ENCODE assay signal across 8 cellular contexts in genomic region chr16:81077077-81077940, GRCh38.
A peak's percentile ranks its signal among the peaks of the same experiment; 100 is the strongest.
DNase-seq lines count a peak whose midpoint lies in the region; ATAC-seq, FAIRE-seq and TF ChIP-seq lines count a peak whose summit lies in the region.

Gene C16orf46, minus strand, starts transcription at chr16:81077238. Its CDS starts 13,283 bp downstream, at chr16:81063955.

- H3K9ac ChIP-seq in HUES48 (ENCODE audit: low read depth, low read length) (peak within 1 kb of the TSS; percentile 86), NT2/D1 (ENCODE audit: insufficient read length, low read depth) (peak within 1 kb of the TSS; percentile 96)

- H3K9me3 ChIP-seq in HUES48 (ENCODE audit: control insufficient read depth, insufficient read depth, low read length) (no peaks in the 10 kb centered on the region), NT2/D1 (ENCODE audit: insufficient read depth, low read length) (no peaks in the 10 kb centered on the region)

- no peak for FAIRE-seq in D721Med (lab: Jason Lieb, UNC)

- H3K4me3 ChIP-seq in HUES48 (ENCODE audit: low read depth, low read length), result peak within 1 kb of the TSS; percentile 90
- peak within 1 kb of the TSS; percentile 80 for H3K4me3 ChIP-seq in NT2/D1 (ENCODE audit: insufficient read length, low read depth)

- ATAC-seq in GM21447 (IDR thresholded peaks at IDR 0.05; ENCODE audit: unreplicated experiment), result peak; percentile 92

- peak within 1 kb of the TSS; percentile 97 for H3K27ac ChIP-seq in HUES48 (ENCODE audit: low read depth, low read length)

- DNase-seq in D721Med (ENCODE audit: insufficient read length, low spot score) (peak; percentile 65), NT2/D1 (ENCODE audit: low read depth, low spot score) (peak; percentile 96), epidermal melanocyte (ENCODE audit: insufficient read length, low spot score) (peak; percentile 91), midbrain (lab: John Stamatoyannopoulos, UW) (peak; percentile 97)
- DNase-seq in activated CD8-positive, alpha-beta memory T cell treated with anti-CD3 and anti-CD28 coated beads, Interleukin-2, amount 50 U/mL, for 4 hours, result peak; percentile 98
- peak; percentile 94 for DNase-seq in stimulated activated CD8-positive, alpha-beta memory T cell treated with anti-CD3 and anti-CD28 coated beads, Interleukin-15, amount 100 ng/mL, for 4 hours (ENCODE audit: low read depth in 2 of 2)

- H3K27me3 ChIP-seq in HUES48 (ENCODE audit: control insufficient read depth, insufficient read depth, low read length), result no peaks in the 10 kb centered on the region
- no peaks in the 10 kb centered on the region for H3K27me3 ChIP-seq in NT2/D1 (ENCODE audit: insufficient read depth, insufficient read length)

- no peak for TF ChIP-seq CTCF in D721Med (IDR thresholded peaks at IDR 0.05; ENCODE audit: insufficient read depth, missing control alignments)

- H3K4me1 ChIP-seq in HUES48 (ENCODE audit: control insufficient read depth, insufficient read depth, low read length), result peaks cover 13% of the 10 kb centered on the region; the same call in 1 of the 2 replicates
- peaks cover 3% of the 10 kb centered on the region for H3K4me1 ChIP-seq in NT2/D1 (ENCODE audit: insufficient read depth, insufficient read length)

- H3K36me3 ChIP-seq in HUES48 (ENCODE audit: control insufficient read depth, insufficient read depth, low read length), result peaks cover 11% of the 10 kb centered on the region
- H3K36me3 ChIP-seq in NT2/D1 (ENCODE audit: insufficient read depth, insufficient read length, low read length), result no peaks in the 10 kb centered on the region

Comparison
In these comparisons a context has a peak if more than half of its experiments do, and no peak if none do; other contexts are left out.
1. Peak in every context shown above with its lines: DNase-seq, ATAC-seq, H3K4me3 ChIP-seq and H3K27ac ChIP-seq.